In the genomic region with DNA sequence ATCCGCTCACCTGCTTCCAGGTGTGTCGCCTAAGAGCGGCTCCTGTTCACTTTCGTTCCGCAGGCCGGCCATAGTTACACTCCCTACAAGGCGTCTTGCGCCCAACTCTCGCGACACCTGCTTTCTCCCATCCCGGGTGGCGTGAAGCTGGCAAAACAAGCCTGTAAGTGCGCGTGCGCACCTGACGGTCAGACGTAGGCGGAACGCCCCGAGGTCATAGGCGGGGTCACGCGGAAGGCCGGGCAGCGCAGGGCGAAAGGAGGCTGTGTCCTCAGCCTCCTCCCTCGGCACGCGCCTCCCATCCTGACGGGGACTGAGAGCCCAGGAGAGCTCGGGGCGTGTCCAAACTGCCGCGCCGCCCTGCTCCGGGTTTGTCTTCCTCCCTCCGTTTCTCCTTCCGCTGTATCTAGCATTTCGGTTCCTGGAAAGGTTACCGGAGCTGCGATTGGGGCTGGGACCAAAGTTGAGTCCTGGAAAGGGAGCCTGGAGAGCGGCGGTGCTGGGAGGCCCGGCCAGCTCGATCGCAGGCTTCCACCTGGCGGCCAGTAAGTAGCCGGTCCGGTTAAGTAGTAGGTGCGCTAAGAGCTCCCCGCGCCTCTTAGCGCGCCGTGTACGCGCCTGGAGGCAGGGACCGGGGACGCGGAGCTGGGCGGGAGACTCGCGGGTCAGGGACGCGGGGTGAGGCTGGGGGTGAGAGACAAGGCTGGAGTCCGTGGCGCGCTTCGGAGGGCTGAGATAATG, we compare ENCODE assay signal across 8 cellular contexts. TPM values are rescaled to one million over a fixed set of nuclear protein-coding genes. Genes with fewer than 3 reads are reported as not detected.
DNase-seq lines count a peak whose midpoint lies in the region; ATAC-seq and TF ChIP-seq lines count a peak whose summit lies in the region.

A gene (plus strand): TSS at position 345 of the 741 bp plus-strand sequence. CDS start 17,550 bp downstream, outside the sequence.
A gene with protein sequence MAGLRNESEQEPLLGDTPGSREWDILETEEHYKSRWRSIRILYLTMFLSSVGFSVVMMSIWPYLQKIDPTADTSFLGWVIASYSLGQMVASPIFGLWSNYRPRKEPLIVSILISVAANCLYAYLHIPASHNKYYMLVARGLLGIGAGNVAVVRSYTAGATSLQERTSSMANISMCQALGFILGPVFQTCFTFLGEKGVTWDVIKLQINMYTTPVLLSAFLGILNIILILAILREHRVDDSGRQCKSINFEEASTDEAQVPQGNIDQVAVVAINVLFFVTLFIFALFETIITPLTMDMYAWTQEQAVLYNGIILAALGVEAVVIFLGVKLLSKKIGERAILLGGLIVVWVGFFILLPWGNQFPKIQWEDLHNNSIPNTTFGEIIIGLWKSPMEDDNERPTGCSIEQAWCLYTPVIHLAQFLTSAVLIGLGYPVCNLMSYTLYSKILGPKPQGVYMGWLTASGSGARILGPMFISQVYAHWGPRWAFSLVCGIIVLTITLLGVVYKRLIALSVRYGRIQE (minus strand): TSS at position 112 of the 741 bp plus-strand sequence. CDS start 40 bp downstream, at position 72.

- DNase-seq in DMS53 treated with DMSO at 0.1 percent for 48 hours (lab: John Stamatoyannopoulos, UW; ENCODE audit: unreplicated experiment), result peak; percentile 90
- DNase-seq in Jurkat, Clone E6-1 (ENCODE audit: low read depth, low spot score), result peak; percentile 98
- DNase-seq in PC-3, result peak; percentile 98
- DNase-seq in activated T-cell treated with anti-CD3 and anti-CD28 coated beads for 48 hours (ENCODE audit: low read depth), result peak; percentile 99
- DNase-seq in epithelial cell of esophagus (ENCODE audit: low read depth), result peak; percentile 100
- DNase-seq in mucosa of descending colon, result peak; percentile 100
- DNase-seq in stimulated activated CD8-positive, alpha-beta memory T cell treated with anti-CD3 and anti-CD28 coated beads, Interleukin-4, amount 100 ng/mL, for 24 hours (ENCODE audit: low read depth), result peak; percentile 98

- H4K20me1 ChIP-seq in PC-3 (ENCODE audit: low read length), result no peaks in the 10 kb centered on the region

- H3K4me1 ChIP-seq in PC-3 (ENCODE audit: insufficient read depth, low read length) (0 out of 2 replicates have a peak, but pooled peaks cover 5% of the 10 kb centered on the region), mucosa of descending colon (ENCODE audit: low read depth) (no peaks in the 10 kb centered on the region)

- H3K9me3 ChIP-seq in PC-3 (ENCODE audit: low read length) (no peaks in the 10 kb centered on the region), mucosa of descending colon (no peaks in the 10 kb centered on the region)

- TSS peak; percentile 70 for BruUV-seq in PC-3 (replicated peaks; lab: Mats Ljungman, UMichigan)

- CTCF ChIA-PET in PC-3 (lab: Charles Lee), result interaction anchor here (0.6 to 0.9 kb wide), 4 partner anchors 33 to 474 kb away, joined by 3 to 8 read pairs (median 4); no protein-coding TSS in a partner anchor

- peak within 1 kb of the TSS; percentile 95 for H3K9ac ChIP-seq in PC-3 (ENCODE audit: low read length)

- no peaks in the 10 kb centered on the region for H3F3A ChIP-seq in PC-3 (ENCODE audit: low read length, unreplicated experiment)

- intact Hi-C loops in PC-3 (cut with micrococcal nuclease) (loop anchor here (1.0 to 5.0 kb wide), 2 partner anchors 83 to 183 kb away; a partner anchor contains a TSS), mucosa of descending colon (cut with DNase I, micrococcal nuclease) (no loop called here)

- no peaks in the 10 kb centered on the region for H3K36me3 ChIP-seq in PC-3 (ENCODE audit: low read depth, low read length)
- peaks cover 5% of the 10 kb centered on the region for H3K36me3 ChIP-seq in mucosa of descending colon (ENCODE audit: low read depth)

- peak within 1 kb of the TSS; percentile 94 for H3K4me3 ChIP-seq in Jurkat, Clone E6-1 (ENCODE audit: low read length)
- H3K4me3 ChIP-seq in PC-3 (ENCODE audit: low read length) (peak within 1 kb of the TSS; percentile 95), epithelial cell of esophagus (ENCODE audit: low read length) (peak within 1 kb of the TSS; percentile 90), mucosa of descending colon (peak within 1 kb of the TSS; percentile 90)

- peaks cover 72% of the 10 kb centered on the region for H3K79me2 ChIP-seq in PC-3 (ENCODE audit: low read length)

- peak within 1 kb of the TSS; percentile 96 for H3K4me2 ChIP-seq in PC-3 (ENCODE audit: low read length)

- TF ChIP-seq CTCF in PC-3 (conservative IDR thresholded peaks at IDR 0.05; ENCODE audit: low read depth, low read length) (peak; percentile 46; the same call in 1 of the 2 replicates), epithelial cell of esophagus (IDR thresholded peaks at IDR 0.05; ENCODE audit: insufficient read depth, low read depth, low read length, missing control alignments) (peak; percentile 45), mucosa of descending colon (IDR thresholded peaks at IDR 0.05) (no peak)

- POLR2A ChIA-PET in PC-3 (lab: Charles Lee; ENCODE audit: unreplicated experiment), result interaction anchor here (0.6 kb wide), 1 partner anchor 202 kb away, joined by 4 read pairs; no protein-coding TSS in a partner anchor

- H3K27me3 ChIP-seq in PC-3 (ENCODE audit: low read length), result no peaks in the 10 kb centered on the region

- peak within 1 kb of the TSS; percentile 73 for H3K27ac ChIP-seq in PC-3 (ENCODE audit: low read length)

- H2AFZ ChIP-seq in PC-3 (ENCODE audit: low read length), result peak within 1 kb of the TSS; percentile 92

- ATAC-seq in GM21619 (IDR thresholded peaks at IDR 0.05; ENCODE audit: unreplicated experiment) (peak; percentile 95), PC-3 (peak; percentile 96), mucosa of descending colon (peak; percentile 98)

- no peaks in the 10 kb centered on the region for H3K9me2 ChIP-seq in PC-3 (replicated peaks; ENCODE audit: low read length)

RNA-seq across cellular contexts. Expression of the first gene that starts in this region (rescaled TPM):
- 17.6 TPM for polyA plus RNA-seq in Jurkat, Clone E6-1 (2012; ENCODE audit: insufficient read depth, insufficient read length)
- total RNA-seq in PC-3 (2014; rRNA removed) (3.3 and 6.2 TPM in 2 replicates), mucosa of descending colon (10 to 100 TPM; 15.2 to 24.2 (median 16.6) TPM)

RNA-seq across cellular contexts. Expression of the second gene that starts in this region (rescaled TPM):
- polyA plus RNA-seq in Jurkat, Clone E6-1 (2012; ENCODE audit: insufficient read depth, insufficient read length), result 10.3 TPM
- total RNA-seq in PC-3 (2014; rRNA removed) (12.3 and 12.8 TPM in 2 replicates), mucosa of descending colon (10 to 100 TPM; 24.6 to 30.6 (median 27.9) TPM)

Comparison
In these comparisons a context has a peak if more than half of its experiments do, and no peak if none do; other contexts are left out.
1. Peak in every context shown above with its lines: DNase-seq, ATAC-seq, H3K4me3 ChIP-seq and H3K27ac ChIP-seq.